In genomic region chr7:3063016-3063753, GRCh38 we compare ENCODE assay signal across 1 cellular context.
TF ChIP-seq lines count a peak whose summit lies in the region.

No MANE protein-coding gene starts in this region.

TF ChIP-seq in HepG2, 621 proteins besides CTCF, POLR2A, EP300 and RAD21:
- TF ChIP-seq AKNA (CRISPR knock-in tag; IDR thresholded peaks at IDR 0.05; ENCODE audit: borderline replicate concordance) (no peak), GATA4 (IDR thresholded peaks at IDR 0.05; ENCODE audit: borderline replicate concordance, low read depth) (no peak), ZFY (CRISPR knock-in tag; IDR thresholded peaks at IDR 0.05) (no peak)
- TF ChIP-seq, protein P1, sequence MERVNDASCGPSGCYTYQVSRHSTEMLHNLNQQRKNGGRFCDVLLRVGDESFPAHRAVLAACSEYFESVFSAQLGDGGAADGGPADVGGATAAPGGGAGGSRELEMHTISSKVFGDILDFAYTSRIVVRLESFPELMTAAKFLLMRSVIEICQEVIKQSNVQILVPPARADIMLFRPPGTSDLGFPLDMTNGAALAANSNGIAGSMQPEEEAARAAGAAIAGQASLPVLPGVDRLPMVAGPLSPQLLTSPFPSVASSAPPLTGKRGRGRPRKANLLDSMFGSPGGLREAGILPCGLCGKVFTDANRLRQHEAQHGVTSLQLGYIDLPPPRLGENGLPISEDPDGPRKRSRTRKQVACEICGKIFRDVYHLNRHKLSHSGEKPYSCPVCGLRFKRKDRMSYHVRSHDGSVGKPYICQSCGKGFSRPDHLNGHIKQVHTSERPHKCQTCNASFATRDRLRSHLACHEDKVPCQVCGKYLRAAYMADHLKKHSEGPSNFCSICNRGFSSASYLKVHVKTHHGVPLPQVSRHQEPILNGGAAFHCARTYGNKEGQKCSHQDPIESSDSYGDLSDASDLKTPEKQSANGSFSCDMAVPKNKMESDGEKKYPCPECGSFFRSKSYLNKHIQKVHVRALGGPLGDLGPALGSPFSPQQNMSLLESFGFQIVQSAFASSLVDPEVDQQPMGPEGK (CRISPR knock-in tag; IDR thresholded peaks at IDR 0.05) = no peak
